Comparison of ENCODE assay signal across 30 cellular contexts in the genomic region with DNA sequence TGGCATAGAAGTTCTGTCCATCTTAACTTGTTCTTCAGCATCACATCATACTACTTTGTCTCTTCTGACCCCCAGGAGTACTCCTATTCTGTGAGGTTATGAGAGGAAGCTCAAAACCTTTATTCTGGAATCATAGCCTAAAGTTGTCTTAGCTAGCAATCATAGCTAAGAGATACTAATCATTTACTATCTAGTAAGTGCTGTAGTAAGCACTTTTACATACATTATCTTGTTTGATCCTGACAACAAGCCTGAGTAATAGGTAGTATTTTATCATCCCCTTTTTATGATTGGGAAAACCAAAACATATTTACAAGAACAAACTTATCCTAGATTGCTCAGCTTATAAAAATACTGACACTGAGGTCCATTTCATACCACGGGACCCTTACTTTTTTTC. TPM values are rescaled to one million over a fixed set of nuclear protein-coding genes. Genes with fewer than 3 reads are reported as not detected.
"Had no signal": no experiment of that assay in that cellular context is flagged by ENCODE, and none has a peak within 500 bp of the region (broad histone marks: within the 10 kb centered on the region; RNA-seq: fewer than 3 reads in every experiment).

No MANE protein-coding gene starts in this region.

- H3K4me1 ChIP-seq: esophagus muscularis mucosa, foreskin keratinocyte, heart right ventricle, left lung, lower lobe of right lung had no signal

- H3K4me3 ChIP-seq: coronary artery, dorsolateral prefrontal cortex, esophagus muscularis mucosa, heart right ventricle, left lung, lower lobe of right lung, mucosa of descending colon had no signal

- ATAC-seq: foreskin keratinocyte, heart right ventricle, left cardiac atrium, left lung, left ventricle myocardium superior, lower lobe of right lung, mucosa of descending colon had no signal

- H3K36me3 ChIP-seq: esophagus muscularis mucosa, heart right ventricle, left lung, lower lobe of right lung had no signal

- H3K27me3 ChIP-seq: esophagus muscularis mucosa, foreskin keratinocyte, left lung had no signal

- H3K27ac ChIP-seq: coronary artery, dorsolateral prefrontal cortex, esophagus muscularis mucosa, foreskin keratinocyte, heart right ventricle, left lung, lower lobe of right lung had no signal

- H3K27ac Mint-ChIP-seq: mesothelial cell of epicardium, naive B cell had no signal

- H3K36me3 Mint-ChIP-seq: naive B cell had no signal

- H3K4me1 Mint-ChIP-seq: mesothelial cell of epicardium, naive B cell had no signal

- H3K9me3 ChIP-seq: left lung, lower lobe of right lung, mucosa of descending colon had no signal

- FAIRE-seq: colon, endothelial cell of umbilical vein, frontal cortex, islet of Langerhans, keratinocyte had no signal

- DNase-seq: dermis blood vessel endothelial cell; dorsolateral prefrontal cortex; effector CD4-positive, alpha-beta T cell; effector memory CD4-positive, alpha-beta T cell; foreskin keratinocyte; glutamatergic neuron; head of caudate nucleus; heart right ventricle; hippocampal formation; left cardiac atrium; left lung; left ventricle myocardium superior; lower lobe of right lung; mesenchymal stem cell; mucosa of descending colon; naive B cell had no signal

- H3K4me3 Mint-ChIP-seq: mesothelial cell of epicardium, naive B cell had no signal

RNA-seq across cellular contexts. Expression of a gene that starts 14.3 kb away (rescaled TPM):
- total RNA-seq: endothelial cell of umbilical vein, epithelial cell of proximal tubule, esophagus muscularis mucosa, fibroblast of lung, glomerular endothelial cell, kidney epithelial cell, mesenteric fat pad, myocyte had no signal
- polyA plus RNA-seq: endothelial cell of umbilical vein, keratinocyte had no signal
